Comparison of ENCODE assay signal across 1 cellular context in the genomic region with DNA sequence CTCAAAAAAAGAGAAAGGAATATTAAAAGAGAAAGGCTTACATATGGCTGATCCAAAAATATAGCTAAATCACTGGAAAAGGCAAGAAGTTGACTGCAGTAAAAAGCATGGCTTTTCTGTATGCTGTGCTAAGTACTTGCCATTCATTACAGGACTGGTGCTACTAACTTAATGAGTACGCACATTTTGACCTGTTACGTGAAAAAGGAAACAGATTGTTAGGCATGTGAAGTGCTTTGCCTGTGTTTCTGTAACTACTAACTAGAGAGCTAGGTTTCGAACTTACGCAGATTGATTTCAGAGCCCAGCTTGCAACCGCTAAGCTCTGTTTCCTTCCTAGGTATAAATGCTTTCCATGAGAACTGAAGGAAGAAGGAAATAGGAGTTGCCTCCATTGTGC.
TF ChIP-seq lines count a peak whose summit lies in the region.

No MANE protein-coding gene starts in this region.

TF ChIP-seq in GM12878, 131 proteins besides CTCF, POLR2A, EP300 and RAD21:
- TF ChIP-seq, protein P1, sequence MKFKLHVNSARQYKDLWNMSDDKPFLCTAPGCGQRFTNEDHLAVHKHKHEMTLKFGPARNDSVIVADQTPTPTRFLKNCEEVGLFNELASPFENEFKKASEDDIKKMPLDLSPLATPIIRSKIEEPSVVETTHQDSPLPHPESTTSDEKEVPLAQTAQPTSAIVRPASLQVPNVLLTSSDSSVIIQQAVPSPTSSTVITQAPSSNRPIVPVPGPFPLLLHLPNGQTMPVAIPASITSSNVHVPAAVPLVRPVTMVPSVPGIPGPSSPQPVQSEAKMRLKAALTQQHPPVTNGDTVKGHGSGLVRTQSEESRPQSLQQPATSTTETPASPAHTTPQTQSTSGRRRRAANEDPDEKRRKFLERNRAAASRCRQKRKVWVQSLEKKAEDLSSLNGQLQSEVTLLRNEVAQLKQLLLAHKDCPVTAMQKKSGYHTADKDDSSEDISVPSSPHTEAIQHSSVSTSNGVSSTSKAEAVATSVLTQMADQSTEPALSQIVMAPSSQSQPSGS (IDR thresholded peaks at IDR 0.05; ENCODE audit: low read length), result no peak
- TF ChIP-seq TCF12 (IDR thresholded peaks at IDR 0.05; ENCODE audit: low read depth, low read length), result no peak
- TF ChIP-seq SRF (IDR thresholded peaks at IDR 0.05; ENCODE audit: low read depth in 2 of 2, low read length in 2 of 2), result no peak
- no peak for TF ChIP-seq ZNF622 (IDR thresholded peaks at IDR 0.05)
- TF ChIP-seq, protein P2, sequence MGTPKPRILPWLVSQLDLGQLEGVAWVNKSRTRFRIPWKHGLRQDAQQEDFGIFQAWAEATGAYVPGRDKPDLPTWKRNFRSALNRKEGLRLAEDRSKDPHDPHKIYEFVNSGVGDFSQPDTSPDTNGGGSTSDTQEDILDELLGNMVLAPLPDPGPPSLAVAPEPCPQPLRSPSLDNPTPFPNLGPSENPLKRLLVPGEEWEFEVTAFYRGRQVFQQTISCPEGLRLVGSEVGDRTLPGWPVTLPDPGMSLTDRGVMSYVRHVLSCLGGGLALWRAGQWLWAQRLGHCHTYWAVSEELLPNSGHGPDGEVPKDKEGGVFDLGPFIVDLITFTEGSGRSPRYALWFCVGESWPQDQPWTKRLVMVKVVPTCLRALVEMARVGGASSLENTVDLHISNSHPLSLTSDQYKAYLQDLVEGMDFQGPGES (IDR thresholded peaks at IDR 0.05), result no peak
- no peak for TF ChIP-seq PAX5 (IDR thresholded peaks at IDR 0.05; ENCODE audit: borderline replicate concordance, low read depth, low read length)
- no peak for TF ChIP-seq SIX5 (IDR thresholded peaks at IDR 0.05; ENCODE audit: low read depth, low read length, severe bottlenecking)
- TF ChIP-seq NFXL1 (IDR thresholded peaks at IDR 0.05; ENCODE audit: borderline replicate concordance), result no peak
- TF ChIP-seq SP1 (IDR thresholded peaks at IDR 0.05; ENCODE audit: low read depth, low read length), result no peak
